24 cellular contexts compared by ENCODE assay signal in genomic region chr12:90543393-90543792, GRCh38.
DNase-seq lines count a peak whose midpoint lies in the region; ATAC-seq, FAIRE-seq and TF ChIP-seq lines count a peak whose summit lies in the region.
"Had no signal": no experiment of that assay in that cellular context is flagged by ENCODE, and none has a peak within 500 bp of the region (broad histone marks: within the 10 kb centered on the region; RNA-seq: fewer than 3 reads in every experiment).

No MANE protein-coding gene starts in this region.

- H3K27me3 ChIP-seq in bronchial epithelial cell (ENCODE audit: control insufficient read depth, insufficient read depth, low read length) (no peaks in the 10 kb centered on the region), uterus (no peaks in the 10 kb centered on the region)
- H3K27me3 ChIP-seq in CD8-positive, alpha-beta memory T cell (ENCODE audit: insufficient read depth, low read length, poor library complexity, severe bottlenecking) = no peaks in the 10 kb centered on the region
- H3K27me3 ChIP-seq: thyroid gland had no signal

- POLR2A ChIA-PET in WTC11 (lab: Charles Lee) = no interaction called here
- POLR2A ChIA-PET in CD8-positive, alpha-beta memory T cell (lab: Charles Lee) = no interaction called here

- CTCF ChIA-PET in WTC11 (lab: Charles Lee) = no interaction called here
- CTCF ChIA-PET in CD8-positive, alpha-beta memory T cell (lab: Charles Lee) = no interaction called here

- H3K4me1 ChIP-seq in uterus = no peaks in the 10 kb centered on the region
- H3K4me1 ChIP-seq in CD8-positive, alpha-beta memory T cell (ENCODE audit: insufficient read depth, low read length) = no peaks in the 10 kb centered on the region
- H3K4me1 ChIP-seq: A549, lower lobe of right lung, thyroid gland had no signal

- peak; percentile 50 for DNase-seq in A172 (ENCODE audit: low spot score)
- peak; percentile 32 for DNase-seq in HT1080 (ENCODE audit: low read depth)
- DNase-seq in bronchial epithelial cell (ENCODE audit: low read depth) = peak; percentile 7
- peak; percentile 88 for DNase-seq in glomerular endothelial cell (ENCODE audit: extremely low read depth, low read depth, low spot score)
- DNase-seq in uterus = no peak
- no peak for DNase-seq in WTC11 (ENCODE audit: low spot score)
- DNase-seq in stimulated activated CD4-positive, alpha-beta T cell treated with anti-CD3 and anti-CD28 coated beads, Interleukin-12 subunit alpha, Interleukin-12 subunit beta, amount 100 ng/mL, for 4 hours = no peak
- DNase-seq in CD8-positive, alpha-beta memory T cell = no peak
- DNase-seq: activated CD4-positive, CD25-positive, alpha-beta regulatory T cell; activated CD8-positive, alpha-beta memory T cell treated with anti-CD3 and anti-CD28 coated beads for 24 hours; activated naive CD8-positive, alpha-beta T cell treated with anti-CD3 and anti-CD28 coated beads, Interleukin-2, amount 10 ng/mL, durations not matched to agents 7 days and 5 days; CD4-positive, alpha-beta memory T cell; DND-41; HFFc6; lower lobe of right lung; natural killer cell; NCI-H187; NCI-H510A; thyroid gland had no signal

- H3K36me3 ChIP-seq in bronchial epithelial cell (ENCODE audit: control insufficient read depth, insufficient read depth, low read length) = no peaks in the 10 kb centered on the region
- H3K36me3 ChIP-seq in uterus = no peaks in the 10 kb centered on the region
- H3K36me3 ChIP-seq in CD8-positive, alpha-beta memory T cell (ENCODE audit: insufficient read depth, low read length) = no peaks in the 10 kb centered on the region
- H3K36me3 ChIP-seq: lower lobe of right lung, thyroid gland had no signal

- no peaks in the 10 kb centered on the region for H3K9me3 Mint-ChIP-seq in WTC11
- H3K9me3 Mint-ChIP-seq in CD8-positive, alpha-beta memory T cell = peaks cover 0 to 4% (median 0%) of the 10 kb centered on the region in 5 donors
- H3K9me3 Mint-ChIP-seq: activated naive CD8-positive, alpha-beta T cell treated with anti-CD3 and anti-CD28 coated beads, Interleukin-2, amount 10 ng/mL, durations not matched to agents 7 days and 5 days; activated T-helper 1 cell treated with anti-CD3 and anti-CD28 coated beads, Interleukin-12 subunit alpha, Interleukin-12 subunit beta, Interleukin-2, Interleukin-4 antibody, amounts not matched to agents 30 ng/mL and 10 ng/mL and 1 ng/mL, durations not matched to agents 14 hours and 24 hours and 36 hours; CD4-positive, alpha-beta memory T cell; HFFc6; stimulated activated memory B cell treated with anti-CD40 and anti-IgM and Interleukin-4, amounts not matched to agents 10 μg/mL and 1 μg/mL and 100 μg/mL, for 72 hours had no signal

- no peak overlapping the region for H3K27ac Mint-ChIP-seq in WTC11
- no peak overlapping the region for H3K27ac Mint-ChIP-seq in CD8-positive, alpha-beta memory T cell
- H3K27ac Mint-ChIP-seq: activated naive CD8-positive, alpha-beta T cell treated with anti-CD3 and anti-CD28 coated beads, Interleukin-2, amount 10 ng/mL, durations not matched to agents 7 days and 5 days; activated T-helper 1 cell treated with anti-CD3 and anti-CD28 coated beads, Interleukin-12 subunit alpha, Interleukin-12 subunit beta, Interleukin-2, Interleukin-4 antibody, amounts not matched to agents 30 ng/mL and 10 ng/mL and 1 ng/mL, durations not matched to agents 14 hours and 24 hours and 36 hours; CD4-positive, alpha-beta memory T cell; HFFc6; natural killer cell; stimulated activated memory B cell treated with anti-CD40 and anti-IgM and Interleukin-4, amounts not matched to agents 10 μg/mL and 1 μg/mL and 100 μg/mL, for 72 hours had no signal

- TF ChIP-seq CTCF in bronchial epithelial cell (IDR thresholded peaks at IDR 0.05; ENCODE audit: insufficient read depth, low read length, severe bottlenecking) = no peak
- TF ChIP-seq CTCF in uterus (IDR thresholded peaks at IDR 0.05) = no peak
- TF ChIP-seq CTCF in WTC11 (IDR thresholded peaks at IDR 0.05) = no peak

- H3K36me3 Mint-ChIP-seq in WTC11 = no peaks in the 10 kb centered on the region
- H3K36me3 Mint-ChIP-seq in CD8-positive, alpha-beta memory T cell = no peaks in the 10 kb centered on the region
- H3K36me3 Mint-ChIP-seq: activated naive CD8-positive, alpha-beta T cell treated with anti-CD3 and anti-CD28 coated beads, Interleukin-2, amount 10 ng/mL, durations not matched to agents 7 days and 5 days; CD4-positive, alpha-beta memory T cell; natural killer cell; stimulated activated memory B cell treated with anti-CD40 and anti-IgM and Interleukin-4, amounts not matched to agents 10 μg/mL and 1 μg/mL and 100 μg/mL, for 72 hours had no signal

- H3K9me3 ChIP-seq in uterus = no peaks in the 10 kb centered on the region
- no peaks in the 10 kb centered on the region for H3K9me3 ChIP-seq in CD8-positive, alpha-beta memory T cell (ENCODE audit: low read length)
- H3K9me3 ChIP-seq: A549, lower lobe of right lung, thyroid gland had no signal

- no peaks in the 10 kb centered on the region for H3K27me3 Mint-ChIP-seq in WTC11 (ENCODE audit: low read depth)
- no peaks in the 10 kb centered on the region for H3K27me3 Mint-ChIP-seq in CD8-positive, alpha-beta memory T cell
- H3K27me3 Mint-ChIP-seq: activated naive CD8-positive, alpha-beta T cell treated with anti-CD3 and anti-CD28 coated beads, Interleukin-2, amount 10 ng/mL, durations not matched to agents 7 days and 5 days; CD4-positive, alpha-beta memory T cell; central memory CD8-positive, alpha-beta T cell; stimulated activated memory B cell treated with anti-CD40 and anti-IgM and Interleukin-4, amounts not matched to agents 10 μg/mL and 1 μg/mL and 100 μg/mL, for 72 hours had no signal

- TF ChIP-seq POLR2A in uterus (IDR thresholded peaks at IDR 0.05) = no peak

- peaks cover 4% of the 10 kb centered on the region for H3K4me1 Mint-ChIP-seq in WTC11
- H3K4me1 Mint-ChIP-seq in CD8-positive, alpha-beta memory T cell = no peaks in the 10 kb centered on the region
- H3K4me1 Mint-ChIP-seq: activated naive CD8-positive, alpha-beta T cell treated with anti-CD3 and anti-CD28 coated beads, Interleukin-2, amount 10 ng/mL, durations not matched to agents 7 days and 5 days; CD4-positive, alpha-beta memory T cell; central memory CD8-positive, alpha-beta T cell; natural killer cell; stimulated activated memory B cell treated with anti-CD40 and anti-IgM and Interleukin-4, amounts not matched to agents 10 μg/mL and 1 μg/mL and 100 μg/mL, for 72 hours had no signal

- H3K4me3 ChIP-seq in bronchial epithelial cell (ENCODE audit: low read depth, low read length) = no peak overlapping the region
- no peak overlapping the region for H3K4me3 ChIP-seq in uterus
- H3K4me3 ChIP-seq in CD8-positive, alpha-beta memory T cell (ENCODE audit: low read length) = no peak overlapping the region
- H3K4me3 ChIP-seq: A549, lower lobe of right lung, thyroid gland had no signal

- no peak for FAIRE-seq in bronchial epithelial cell (lab: Jason Lieb, UNC)
- FAIRE-seq: GM19239 had no signal

- no peak for ATAC-seq in WTC11
- ATAC-seq: A549; lower lobe of right lung; natural killer cell; stimulated activated memory B cell treated with anti-CD40 and anti-IgM and Interleukin-4, amounts not matched to agents 10 μg/mL and 1 μg/mL and 100 μg/mL, for 72 hours had no signal

- no peak overlapping the region for H3K4me3 Mint-ChIP-seq in WTC11
- H3K4me3 Mint-ChIP-seq in CD8-positive, alpha-beta memory T cell = no peak overlapping the region
- H3K4me3 Mint-ChIP-seq: activated naive CD8-positive, alpha-beta T cell treated with anti-CD3 and anti-CD28 coated beads, Interleukin-2, amount 10 ng/mL, durations not matched to agents 7 days and 5 days; activated T-helper 1 cell treated with anti-CD3 and anti-CD28 coated beads, Interleukin-12 subunit alpha, Interleukin-12 subunit beta, Interleukin-2, Interleukin-4 antibody, amounts not matched to agents 30 ng/mL and 10 ng/mL and 1 ng/mL, durations not matched to agents 14 hours and 24 hours and 36 hours; CD4-positive, alpha-beta memory T cell; central memory CD8-positive, alpha-beta T cell; HFFc6; natural killer cell; stimulated activated memory B cell treated with anti-CD40 and anti-IgM and Interleukin-4, amounts not matched to agents 10 μg/mL and 1 μg/mL and 100 μg/mL, for 72 hours had no signal

- H3K27ac ChIP-seq in uterus = no peak overlapping the region
- no peak overlapping the region for H3K27ac ChIP-seq in CD8-positive, alpha-beta memory T cell (ENCODE audit: low read depth, low read length)
- H3K27ac ChIP-seq: A549, lower lobe of right lung, thyroid gland had no signal

- intact Hi-C loops in uterus (cut with DNase I; ENCODE audit: low total_unique reads) = no loop called here

TF ChIP-seq in WTC11, 78 proteins besides CTCF, POLR2A, EP300 and RAD21 (continues in another document):
- TF ChIP-seq SP1 (CRISPR knock-in tag; conservative IDR thresholded peaks at IDR 0.05) (no peak), AR (CRISPR knock-in tag; IDR thresholded peaks at IDR 0.05) (no peak), E2F4 (CRISPR knock-in tag; IDR thresholded peaks at IDR 0.05; ENCODE audit: borderline replicate concordance, low read depth) (no peak)

Comparison
In these comparisons a context has a peak if more than half of its experiments do, and no peak if none do; other contexts are left out.
1. DNase-seq: peak in A172 (single experiment), HT1080 (single experiment), bronchial epithelial cell (single experiment) and glomerular endothelial cell (single experiment); none in uterus (0 of 2), WTC11 (single experiment), stimulated activated CD4-positive, alpha-beta T cell treated with anti-CD3 and anti-CD28 coated beads, Interleukin-12 subunit alpha, Interleukin-12 subunit beta, amount 100 ng/mL, for 4 hours (single experiment) and CD8-positive, alpha-beta memory T cell (0 of 5).